In the genomic region with DNA sequence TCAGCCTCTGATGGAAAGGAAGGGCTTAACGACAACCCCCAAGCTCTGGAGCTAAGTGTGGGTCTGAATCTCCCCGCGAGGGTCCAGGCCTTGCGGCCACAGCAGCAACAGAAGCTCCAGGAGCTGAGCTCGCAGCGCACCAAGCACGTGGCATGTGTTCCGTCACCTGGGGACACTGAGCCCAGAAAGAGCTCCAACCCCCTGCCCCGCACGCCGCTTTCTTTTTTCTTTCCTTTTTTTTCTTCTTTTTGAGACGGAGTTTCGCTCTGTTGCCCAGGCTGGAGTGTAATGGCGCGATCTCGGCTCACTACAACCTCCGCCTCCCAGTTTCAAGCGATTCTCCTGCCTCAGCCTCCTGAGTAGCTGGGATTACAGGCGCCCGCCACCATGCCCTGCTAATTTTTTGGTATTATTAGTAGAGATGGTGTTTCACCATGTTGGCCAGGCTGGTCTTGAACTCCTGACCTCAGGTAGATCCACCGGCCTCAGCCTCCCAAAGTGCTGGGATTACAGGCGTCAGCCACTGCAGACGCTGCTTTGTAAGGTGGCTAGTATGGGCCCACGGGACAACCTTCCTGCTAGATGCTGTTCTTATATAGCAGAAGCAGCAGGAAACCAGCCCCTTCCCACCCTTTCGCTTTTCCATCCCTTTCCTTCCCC, we compare ENCODE assay signal across 7 cellular contexts. TPM values are rescaled to one million over a fixed set of nuclear protein-coding genes. Genes with fewer than 3 reads are reported as not detected.
A peak's percentile ranks its signal among the peaks of the same experiment; 100 is the strongest.
DNase-seq lines count a peak whose midpoint lies in the region; ATAC-seq and TF ChIP-seq lines count a peak whose summit lies in the region.

No MANE protein-coding gene starts in this region.

- H3K9me3 ChIP-seq in left ventricle myocardium inferior (replicated peaks): no peaks in the 10 kb centered on the region

- ATAC-seq in GM23338: peak; percentile 21
- ATAC-seq in stimulated activated naive B cell treated with anti-CD40 and anti-IgM and Interleukin-4, amounts not matched to agents 10 μg/mL and 1 μg/mL and 100 μg/mL, for 72 hours (replicated peaks): no peak
- ATAC-seq in GM19035 (IDR thresholded peaks at IDR 0.05; ENCODE audit: unreplicated experiment): no peak

- intact Hi-C loops in left ventricle myocardium inferior (cut with micrococcal nuclease): no loop called here

- 0 out of 2 replicates have a peak, but pooled peaks cover 7% of the 10 kb centered on the region for H3F3A ChIP-seq in GM23338 (replicated peaks; ENCODE audit: low read depth)

- H3K36me3 ChIP-seq in GM23338 (ENCODE audit: insufficient read depth): no peaks in the 10 kb centered on the region
- no peaks in the 10 kb centered on the region for H3K36me3 ChIP-seq in left ventricle myocardium inferior

- H3K4me1 Mint-ChIP-seq in GM23338: peaks cover 14% of the 10 kb centered on the region; the same call in 2 of the 3 replicates
- peaks cover 40 to 66% of the 10 kb centered on the region in 2 donors for H3K4me1 Mint-ChIP-seq in stimulated activated naive B cell treated with anti-CD40 and anti-IgM and Interleukin-4, amounts not matched to agents 10 μg/mL and 1 μg/mL and 100 μg/mL, for 72 hours

- H4K20me1 ChIP-seq in GM23338 (replicated peaks; ENCODE audit: insufficient read depth): no peaks in the 10 kb centered on the region; the same call in 1 of the 2 replicates

- no peak for DNase-seq in GM23338 (ENCODE audit: low spot score)
- DNase-seq in left ventricle myocardium inferior: no peak
- no peak for DNase-seq in stimulated activated naive B cell treated with anti-CD40 and anti-IgM and Interleukin-4, amounts not matched to agents 10 μg/mL and 1 μg/mL and 100 μg/mL, for 72 hours
- DNase-seq in GM19238 (ENCODE audit: insufficient read length, low spot score): no peak
- DNase-seq in activated CD4-positive, alpha-beta T cell treated with anti-CD3 and anti-CD28 coated beads, Interleukin-2, amount 50 U/mL, for 48 hours: no peak

- H2AFZ ChIP-seq in GM23338: peak overlapping the region; percentile 94

- peaks cover 3% of the 10 kb centered on the region; the same call in 2 of the 3 replicates for H3K36me3 Mint-ChIP-seq in GM23338 (ENCODE audit: low read depth)
- peaks cover 0 to 8% of the 10 kb centered on the region in 2 donors for H3K36me3 Mint-ChIP-seq in stimulated activated naive B cell treated with anti-CD40 and anti-IgM and Interleukin-4, amounts not matched to agents 10 μg/mL and 1 μg/mL and 100 μg/mL, for 72 hours

- H3K4me3 Mint-ChIP-seq in GM23338: peak overlapping the region; percentile 63
- H3K4me3 Mint-ChIP-seq in stimulated activated naive B cell treated with anti-CD40 and anti-IgM and Interleukin-4, amounts not matched to agents 10 μg/mL and 1 μg/mL and 100 μg/mL, for 72 hours: peak overlapping the region; percentile 77 to 80

- peak overlapping the region; percentile 59; the same call in 1 of the 2 replicates for H3K27ac ChIP-seq in GM23338 (ENCODE audit: low read depth)
- H3K27ac ChIP-seq in VCaP: peak overlapping the region; percentile 82; the same call in 1 of the 2 replicates
- H3K27ac ChIP-seq in left ventricle myocardium inferior (replicated peaks): peak overlapping the region; percentile 82

- H3K9me3 Mint-ChIP-seq in GM23338: no peaks in the 10 kb centered on the region; the same call in 2 of the 3 replicates
- no peaks in the 10 kb centered on the region for H3K9me3 Mint-ChIP-seq in stimulated activated naive B cell treated with anti-CD40 and anti-IgM and Interleukin-4, amounts not matched to agents 10 μg/mL and 1 μg/mL and 100 μg/mL, for 72 hours

- H3K4me3 ChIP-seq in GM23338 (peak overlapping the region; percentile 47), left ventricle myocardium inferior (peak overlapping the region; percentile 96)

- H3K27me3 ChIP-seq in GM23338 (ENCODE audit: insufficient read depth): no peaks in the 10 kb centered on the region
- no peaks in the 10 kb centered on the region for H3K27me3 ChIP-seq in left ventricle myocardium inferior (ENCODE audit: low read depth)

- peak overlapping the region; percentile 78 for H3K4me2 ChIP-seq in GM23338

- H3K9me2 ChIP-seq in GM23338 (ENCODE audit: insufficient read depth): no peaks in the 10 kb centered on the region

- TF ChIP-seq CTCF in GM23338 (conservative IDR thresholded peaks at IDR 0.05; ENCODE audit: low read depth in 2 of 2) (no peak), VCaP (conservative IDR thresholded peaks at IDR 0.05) (no peak), left ventricle myocardium inferior (IDR thresholded peaks at IDR 0.05; ENCODE audit: borderline replicate concordance) (no peak)

- H3K27me3 Mint-ChIP-seq in GM23338 (ENCODE audit: insufficient read depth, low read depth, poor library complexity): peaks cover 12% of the 10 kb centered on the region
- H3K27me3 Mint-ChIP-seq in stimulated activated naive B cell treated with anti-CD40 and anti-IgM and Interleukin-4, amounts not matched to agents 10 μg/mL and 1 μg/mL and 100 μg/mL, for 72 hours: no peaks in the 10 kb centered on the region

- peaks cover 25% of the 10 kb centered on the region for H3K79me2 ChIP-seq in GM23338 (replicated peaks; ENCODE audit: insufficient read depth)

- H3K27ac Mint-ChIP-seq in GM23338: no peak overlapping the region
- H3K27ac Mint-ChIP-seq in stimulated activated naive B cell treated with anti-CD40 and anti-IgM and Interleukin-4, amounts not matched to agents 10 μg/mL and 1 μg/mL and 100 μg/mL, for 72 hours: peak overlapping the region; percentile 63

- H3K4me1 ChIP-seq in GM23338 (ENCODE audit: insufficient read depth) (peaks cover 6% of the 10 kb centered on the region; the same call in 1 of the 2 replicates), left ventricle myocardium inferior (peaks cover 41% of the 10 kb centered on the region)

TF ChIP-seq in GM23338, 12 proteins besides CTCF, POLR2A, EP300 and RAD21 (continues in another document):
- TF ChIP-seq, protein P1, sequence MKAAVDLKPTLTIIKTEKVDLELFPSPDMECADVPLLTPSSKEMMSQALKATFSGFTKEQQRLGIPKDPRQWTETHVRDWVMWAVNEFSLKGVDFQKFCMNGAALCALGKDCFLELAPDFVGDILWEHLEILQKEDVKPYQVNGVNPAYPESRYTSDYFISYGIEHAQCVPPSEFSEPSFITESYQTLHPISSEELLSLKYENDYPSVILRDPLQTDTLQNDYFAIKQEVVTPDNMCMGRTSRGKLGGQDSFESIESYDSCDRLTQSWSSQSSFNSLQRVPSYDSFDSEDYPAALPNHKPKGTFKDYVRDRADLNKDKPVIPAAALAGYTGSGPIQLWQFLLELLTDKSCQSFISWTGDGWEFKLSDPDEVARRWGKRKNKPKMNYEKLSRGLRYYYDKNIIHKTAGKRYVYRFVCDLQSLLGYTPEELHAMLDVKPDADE (IDR thresholded peaks at IDR 0.05): no peak

RNA-seq across cellular contexts. Expression of a gene that starts 0.7 kb away (rescaled TPM):
- 60.2 and 61.4 TPM in 2 replicates for total RNA-seq in GM23338 (2014; rRNA removed; shearing (Covaris generic))
- 33.9 and 34.8 TPM in 2 replicates for polyA plus RNA-seq in GM23338 (2016; fragmentation: Nextera tagmentation; extraction: Ambion mirVana)
- total RNA-seq in left ventricle myocardium inferior: 19.4 TPM

RNA-seq across cellular contexts. Expression of a gene that starts 36.1 kb away (rescaled TPM):
- total RNA-seq in GM23338 (2014; rRNA removed; shearing (Covaris generic)): 29.9 and 43.9 TPM in 2 replicates
- 15.2 and 22.2 TPM in 2 replicates for polyA plus RNA-seq in GM23338 (2016; fragmentation: Nextera tagmentation; extraction: Ambion mirVana)
- total RNA-seq in left ventricle myocardium inferior: 24.7 TPM
